ENCODE assay signal across 25 cellular contexts in genomic region chr1:247180581-247180980, GRCh38.
"Had no signal": no experiment of that assay in that cellular context is flagged by ENCODE, and none has a peak within 500 bp of the region (broad histone marks: within the 10 kb centered on the region; RNA-seq: fewer than 3 reads in every experiment).

No MANE protein-coding gene starts in this region.

- H3K4me1 Mint-ChIP-seq: mesothelial cell of epicardium; nephron progenitor cell; stimulated activated effector memory CD8-positive, alpha-beta T cell treated with anti-CD3 and anti-CD28 coated beads, Interleukin-12 subunit alpha, Interleukin-12 subunit beta, amount 100 ng/mL, for 72 hours had no signal

- H3K4me3 Mint-ChIP-seq: effector memory CD8-positive, alpha-beta T cell; mesothelial cell of epicardium; naive thymus-derived CD8-positive, alpha-beta T cell; nephron progenitor cell; stimulated activated effector memory CD8-positive, alpha-beta T cell treated with anti-CD3 and anti-CD28 coated beads, Interleukin-12 subunit alpha, Interleukin-12 subunit beta, amount 100 ng/mL, for 72 hours; type B pancreatic cell had no signal

- DNase-seq: cortex of kidney; effector memory CD8-positive, alpha-beta T cell; erythroblast; esophagus squamous epithelium; foreskin melanocyte; kidney; left cardiac atrium; left lung; mesenchymal stem cell; mucosa of descending colon; naive thymus-derived CD8-positive, alpha-beta T cell; nephron progenitor cell; nucleus accumbens; stimulated activated CD4-positive, alpha-beta T cell treated with anti-CD3 and anti-CD28 coated beads, Interleukin-2, amount 100 ng/mL, for 24 hours; stimulated activated CD4-positive, alpha-beta T cell treated with anti-CD3 and anti-CD28 coated beads, Interleukin-4, amount 100 ng/mL, for 24 hours; stimulated activated naive CD4-positive, alpha-beta T cell treated with Interleukin-2 at 50 U/mL for 16 hours; substantia nigra; testis; tibial artery had no signal

- H3K27ac ChIP-seq: esophagus squamous epithelium, left lung, prostate gland, right atrium auricular region, testis, tibial artery had no signal

- H3K27ac Mint-ChIP-seq: effector memory CD8-positive, alpha-beta T cell; mesothelial cell of epicardium; naive thymus-derived CD8-positive, alpha-beta T cell; nephron progenitor cell; stimulated activated effector memory CD8-positive, alpha-beta T cell treated with anti-CD3 and anti-CD28 coated beads, Interleukin-12 subunit alpha, Interleukin-12 subunit beta, amount 100 ng/mL, for 72 hours; type B pancreatic cell had no signal

- H3K4me1 ChIP-seq: esophagus squamous epithelium, left lung, prostate gland, right atrium auricular region, testis, tibial artery had no signal

- H3K27me3 Mint-ChIP-seq: type B pancreatic cell had no signal

- H3K27me3 ChIP-seq: esophagus squamous epithelium, left lung, right atrium auricular region, testis, tibial artery had no signal

- H3K4me3 ChIP-seq: esophagus squamous epithelium, left lung, mucosa of descending colon, prostate gland, right atrium auricular region, testis, tibial artery had no signal

- H3K9me3 ChIP-seq: prostate gland, testis had no signal

- ATAC-seq: effector memory CD8-positive, alpha-beta T cell; left cardiac atrium; left lung; mucosa of descending colon; naive thymus-derived CD8-positive, alpha-beta T cell; sciatic nerve; stimulated activated effector memory CD8-positive, alpha-beta T cell treated with anti-CD3 and anti-CD28 coated beads, Interleukin-12 subunit alpha, Interleukin-12 subunit beta, amount 100 ng/mL, for 72 hours had no signal

- H3K36me3 ChIP-seq: esophagus squamous epithelium, left lung, prostate gland, right atrium auricular region, tibial artery had no signal
